ENCODE assay signal across 1 cellular context in the genomic region with DNA sequence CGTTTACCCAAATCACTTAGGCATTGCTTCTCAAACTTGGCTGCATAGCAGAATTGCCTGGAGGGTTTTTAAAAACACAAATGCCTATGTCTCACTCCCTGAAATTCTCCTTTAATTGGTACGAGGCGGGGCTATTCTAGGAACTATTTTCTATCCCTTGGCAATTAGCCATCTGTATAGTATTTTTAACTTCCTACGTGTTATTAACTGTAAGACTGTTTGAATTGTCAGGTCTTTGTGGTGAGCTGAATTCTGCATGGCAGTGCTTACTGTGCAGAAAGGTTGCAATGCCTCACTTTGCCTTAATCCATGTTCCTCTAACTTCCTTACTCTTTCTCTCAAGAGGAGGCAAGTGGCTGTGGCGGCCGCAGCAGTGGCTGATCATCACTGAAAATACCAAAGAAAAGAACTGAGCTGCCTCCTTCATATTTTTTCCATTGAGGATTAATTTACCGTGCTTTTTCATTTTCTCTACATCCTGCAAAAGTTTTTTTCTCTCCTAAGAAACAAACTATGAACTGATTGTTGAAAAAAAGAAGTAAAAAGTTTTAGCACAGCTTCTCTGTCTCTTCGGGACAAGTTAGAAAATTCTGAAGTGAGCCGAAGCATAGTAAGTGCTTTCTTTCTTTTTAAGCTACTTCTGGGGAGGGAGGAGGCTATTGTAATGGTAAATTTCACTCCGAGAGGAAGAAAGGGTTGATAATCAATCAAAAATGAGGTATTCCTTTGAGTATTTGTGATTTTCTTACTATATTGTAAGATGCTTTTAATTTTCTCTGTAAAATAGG.
TF ChIP-seq lines count a peak whose summit lies in the region.

A gene (plus strand): TSS at position 329 of the 788 bp plus-strand sequence. CDS start 824 bp downstream, outside the sequence.

TF ChIP-seq in SK-N-SH, 30 proteins besides CTCF, POLR2A, EP300 and RAD21 (continued from another document):
- TF ChIP-seq, protein P1, sequence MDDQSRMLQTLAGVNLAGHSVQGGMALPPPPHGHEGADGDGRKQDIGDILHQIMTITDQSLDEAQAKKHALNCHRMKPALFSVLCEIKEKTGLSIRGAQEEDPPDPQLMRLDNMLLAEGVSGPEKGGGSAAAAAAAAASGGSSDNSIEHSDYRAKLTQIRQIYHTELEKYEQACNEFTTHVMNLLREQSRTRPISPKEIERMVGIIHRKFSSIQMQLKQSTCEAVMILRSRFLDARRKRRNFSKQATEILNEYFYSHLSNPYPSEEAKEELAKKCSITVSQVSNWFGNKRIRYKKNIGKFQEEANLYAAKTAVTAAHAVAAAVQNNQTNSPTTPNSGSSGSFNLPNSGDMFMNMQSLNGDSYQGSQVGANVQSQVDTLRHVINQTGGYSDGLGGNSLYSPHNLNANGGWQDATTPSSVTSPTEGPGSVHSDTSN (IDR thresholded peaks at IDR 0.05): no peak
- TF ChIP-seq GABPA (IDR thresholded peaks at IDR 0.05; ENCODE audit: low read depth) (no peak), RFX5 (IDR thresholded peaks at IDR 0.05; ENCODE audit: low read length) (no peak), POLR2AphosphoS5 (IDR thresholded peaks at IDR 0.05; ENCODE audit: low read depth, low read length) (no peak), NRF1 (IDR thresholded peaks at IDR 0.05; ENCODE audit: low read depth, low read length) (no peak), SIN3A (IDR thresholded peaks at IDR 0.05; ENCODE audit: borderline replicate concordance, low read depth, low read length) (no peak), RCOR1 (IDR thresholded peaks at IDR 0.05; ENCODE audit: low read length) (no peak), JUND (IDR thresholded peaks at IDR 0.05) (no peak)
- TF ChIP-seq, protein P2, sequence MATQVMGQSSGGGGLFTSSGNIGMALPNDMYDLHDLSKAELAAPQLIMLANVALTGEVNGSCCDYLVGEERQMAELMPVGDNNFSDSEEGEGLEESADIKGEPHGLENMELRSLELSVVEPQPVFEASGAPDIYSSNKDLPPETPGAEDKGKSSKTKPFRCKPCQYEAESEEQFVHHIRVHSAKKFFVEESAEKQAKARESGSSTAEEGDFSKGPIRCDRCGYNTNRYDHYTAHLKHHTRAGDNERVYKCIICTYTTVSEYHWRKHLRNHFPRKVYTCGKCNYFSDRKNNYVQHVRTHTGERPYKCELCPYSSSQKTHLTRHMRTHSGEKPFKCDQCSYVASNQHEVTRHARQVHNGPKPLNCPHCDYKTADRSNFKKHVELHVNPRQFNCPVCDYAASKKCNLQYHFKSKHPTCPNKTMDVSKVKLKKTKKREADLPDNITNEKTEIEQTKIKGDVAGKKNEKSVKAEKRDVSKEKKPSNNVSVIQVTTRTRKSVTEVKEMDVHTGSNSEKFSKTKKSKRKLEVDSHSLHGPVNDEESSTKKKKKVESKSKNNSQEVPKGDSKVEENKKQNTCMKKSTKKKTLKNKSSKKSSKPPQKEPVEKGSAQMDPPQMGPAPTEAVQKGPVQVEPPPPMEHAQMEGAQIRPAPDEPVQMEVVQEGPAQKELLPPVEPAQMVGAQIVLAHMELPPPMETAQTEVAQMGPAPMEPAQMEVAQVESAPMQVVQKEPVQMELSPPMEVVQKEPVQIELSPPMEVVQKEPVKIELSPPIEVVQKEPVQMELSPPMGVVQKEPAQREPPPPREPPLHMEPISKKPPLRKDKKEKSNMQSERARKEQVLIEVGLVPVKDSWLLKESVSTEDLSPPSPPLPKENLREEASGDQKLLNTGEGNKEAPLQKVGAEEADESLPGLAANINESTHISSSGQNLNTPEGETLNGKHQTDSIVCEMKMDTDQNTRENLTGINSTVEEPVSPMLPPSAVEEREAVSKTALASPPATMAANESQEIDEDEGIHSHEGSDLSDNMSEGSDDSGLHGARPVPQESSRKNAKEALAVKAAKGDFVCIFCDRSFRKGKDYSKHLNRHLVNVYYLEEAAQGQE (IDR thresholded peaks at IDR 0.05; ENCODE audit: low read depth, low read length): no peak
- TF ChIP-seq, protein P3, sequence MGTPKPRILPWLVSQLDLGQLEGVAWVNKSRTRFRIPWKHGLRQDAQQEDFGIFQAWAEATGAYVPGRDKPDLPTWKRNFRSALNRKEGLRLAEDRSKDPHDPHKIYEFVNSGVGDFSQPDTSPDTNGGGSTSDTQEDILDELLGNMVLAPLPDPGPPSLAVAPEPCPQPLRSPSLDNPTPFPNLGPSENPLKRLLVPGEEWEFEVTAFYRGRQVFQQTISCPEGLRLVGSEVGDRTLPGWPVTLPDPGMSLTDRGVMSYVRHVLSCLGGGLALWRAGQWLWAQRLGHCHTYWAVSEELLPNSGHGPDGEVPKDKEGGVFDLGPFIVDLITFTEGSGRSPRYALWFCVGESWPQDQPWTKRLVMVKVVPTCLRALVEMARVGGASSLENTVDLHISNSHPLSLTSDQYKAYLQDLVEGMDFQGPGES (IDR thresholded peaks at IDR 0.05; ENCODE audit: low read depth, low read length): no peak
